ENCODE assay signal across 23 cellular contexts in the genomic region with DNA sequence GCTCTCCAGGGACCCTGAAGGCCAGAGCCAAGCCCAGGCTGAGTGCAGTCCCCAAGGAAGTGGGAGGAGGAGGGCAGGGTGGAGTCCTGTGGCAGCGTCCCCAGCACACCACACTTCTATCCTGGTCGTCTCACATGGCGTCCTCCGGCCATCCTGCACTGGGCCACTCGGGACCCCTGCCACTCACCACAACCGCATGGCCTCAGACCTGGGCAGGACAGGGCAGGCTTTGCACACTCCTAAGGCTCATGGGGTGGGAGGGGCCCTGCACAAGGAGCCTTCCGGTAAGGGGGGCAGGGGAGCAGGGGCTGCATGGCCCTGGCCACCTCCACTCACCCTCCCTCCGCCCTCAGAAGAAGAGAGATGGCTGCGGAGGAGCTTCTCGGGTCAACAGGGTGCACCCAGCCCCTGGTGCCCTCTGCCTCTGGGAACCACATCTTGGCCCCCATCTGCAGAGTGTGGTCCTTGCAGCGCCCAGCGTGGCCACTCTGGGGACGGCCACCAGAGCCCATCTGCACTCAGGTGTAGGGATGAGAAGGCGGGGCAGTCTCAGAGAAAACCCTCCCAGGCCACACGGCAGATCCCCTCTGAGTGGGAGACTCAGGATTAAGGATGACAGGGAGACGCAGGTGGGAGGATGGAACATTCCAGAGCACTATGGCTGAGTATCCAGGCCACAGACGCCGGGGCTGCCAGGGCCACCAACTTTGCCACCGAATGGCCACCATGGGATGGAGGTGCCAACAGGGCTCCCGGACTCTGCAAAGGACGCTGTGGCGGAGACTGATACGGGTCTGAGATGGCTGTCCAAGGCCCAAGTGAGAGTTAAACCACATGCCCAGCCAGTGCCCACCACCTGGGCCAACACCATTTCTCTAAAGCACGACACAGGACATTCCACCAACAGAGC. TPM values are rescaled to one million over a fixed set of nuclear protein-coding genes. Genes with fewer than 3 reads are reported as not detected.
DNase-seq lines count a peak whose midpoint lies in the region; ATAC-seq and TF ChIP-seq lines count a peak whose summit lies in the region.
"Had no signal": no experiment of that assay in that cellular context is flagged by ENCODE, and none has a peak within 500 bp of the region (broad histone marks: within the 10 kb centered on the region; RNA-seq: fewer than 3 reads in every experiment).

No MANE protein-coding gene starts in this region.

- H4K20me1 ChIP-seq in mammary epithelial cell (ENCODE audit: insufficient read depth, low read length) = no peaks in the 10 kb centered on the region

- H3K4me2 ChIP-seq in mammary epithelial cell (ENCODE audit: insufficient read depth, low read depth, low read length) = no peak overlapping the region
- H3K4me2 ChIP-seq: A549 had no signal

- WGBS in testis, 2 donors = 89% methylated on average over 16 to 24 of the region's 24 CpGs
- WGBS in mammary epithelial cell (ENCODE audit: low coverage, missing lambda C conversion rate) = 86% methylated on average over 17 of the region's 24 CpGs

- CTCF ChIA-PET in activated CD8-positive, alpha-beta memory T cell treated with anti-CD3 and anti-CD28 coated beads, Interleukin-2, amount 10 ng/mL, durations not matched to agents 7 days and 5 days (lab: Charles Lee) = no interaction called here
- CTCF ChIA-PET in mammary epithelial cell (lab: Charles Lee; ENCODE audit: low non-redundant PET) = no interaction called here

- TF ChIP-seq CTCF in testis (IDR thresholded peaks at IDR 0.05) (no peak), mammary epithelial cell (conservative IDR thresholded peaks at IDR 0.05 in 1 of 2, IDR thresholded peaks at IDR 0.05 in 1 of 2; ENCODE audit: extremely low read depth in 1 of 2, insufficient read depth in 1 of 2, low read depth in 1 of 2, low read length in 2 of 2) (no peak)

- no peak for ATAC-seq in activated CD8-positive, alpha-beta memory T cell treated with anti-CD3 and anti-CD28 coated beads, Interleukin-2, amount 10 ng/mL, durations not matched to agents 7 days and 5 days
- no peak for ATAC-seq in GM19463 (IDR thresholded peaks at IDR 0.05; ENCODE audit: unreplicated experiment)
- ATAC-seq: A549; activated CD4-positive, alpha-beta T cell treated with anti-CD3 and anti-CD28 coated beads for 36 hours had no signal

- H3K9ac ChIP-seq in mammary epithelial cell (ENCODE audit: insufficient read depth, low read length) = no peak overlapping the region
- H3K9ac ChIP-seq: BLaER1 treated with 17β-estradiol and CSF1 and Interleukin-3, amounts not matched to agents 10 nM and 100 nM had no signal

- H2AFZ ChIP-seq in mammary epithelial cell (ENCODE audit: low read depth, low read length) = no peak overlapping the region

- TF ChIP-seq POLR2A in testis (IDR thresholded peaks at IDR 0.05) = no peak

- H3K4me1 Mint-ChIP-seq in activated CD8-positive, alpha-beta memory T cell treated with anti-CD3 and anti-CD28 coated beads, Interleukin-2, amount 10 ng/mL, durations not matched to agents 7 days and 5 days = no peaks in the 10 kb centered on the region
- H3K4me1 Mint-ChIP-seq: activated CD4-positive, alpha-beta T cell treated with anti-CD3 and anti-CD28 coated beads for 36 hours; nephron had no signal

- no peaks in the 10 kb centered on the region for H3K36me3 Mint-ChIP-seq in activated CD8-positive, alpha-beta memory T cell treated with anti-CD3 and anti-CD28 coated beads, Interleukin-2, amount 10 ng/mL, durations not matched to agents 7 days and 5 days

- H3K4me3 ChIP-seq in testis (no peak overlapping the region), mammary epithelial cell (replicated peaks in 1 of 3; ENCODE audit: insufficient read depth in 1 of 3, low read depth in 2 of 3, low read length in 3 of 3) (no peak overlapping the region)
- H3K4me3 ChIP-seq: A549; BLaER1 treated with 17β-estradiol and CSF1 and Interleukin-3, amounts not matched to agents 10 nM and 100 nM; skin epidermis had no signal

- no peak overlapping the region for H3K27ac Mint-ChIP-seq in activated CD8-positive, alpha-beta memory T cell treated with anti-CD3 and anti-CD28 coated beads, Interleukin-2, amount 10 ng/mL, durations not matched to agents 7 days and 5 days
- H3K27ac Mint-ChIP-seq: activated CD4-positive, alpha-beta T cell treated with anti-CD3 and anti-CD28 coated beads for 36 hours; HFFc6; nephron; progenitor cell of endocrine pancreas; stimulated activated naive CD8-positive, alpha-beta T cell treated with anti-CD3 and anti-CD28 coated beads, Interleukin-15, Interleukin-2, amounts not matched to agents 100 ng/mL and 50 ng/mL, for 24 hours had no signal

- intact Hi-C loops in testis (cut with DNase I; ENCODE audit: low total_unique reads) = no loop called here
- intact Hi-C loops in mammary epithelial cell (cut with micrococcal nuclease) = no loop called here

- H3K4me1 ChIP-seq in testis = no peaks in the 10 kb centered on the region
- no peaks in the 10 kb centered on the region for H3K4me1 ChIP-seq in mammary epithelial cell (ENCODE audit: insufficient read depth, low read length)
- H3K4me1 ChIP-seq: A549 had no signal

- H3K4me3 Mint-ChIP-seq in activated CD8-positive, alpha-beta memory T cell treated with anti-CD3 and anti-CD28 coated beads, Interleukin-2, amount 10 ng/mL, durations not matched to agents 7 days and 5 days = no peak overlapping the region
- H3K4me3 Mint-ChIP-seq: activated CD4-positive, alpha-beta T cell treated with anti-CD3 and anti-CD28 coated beads for 36 hours; HFFc6; nephron; stimulated activated naive CD8-positive, alpha-beta T cell treated with anti-CD3 and anti-CD28 coated beads, Interleukin-15, Interleukin-2, amounts not matched to agents 100 ng/mL and 50 ng/mL, for 24 hours had no signal

- no TSS peak for BruUV-seq in mammary epithelial cell (replicated peaks; lab: Mats Ljungman, UMichigan)

- H3K79me2 ChIP-seq in mammary epithelial cell (ENCODE audit: insufficient read depth, low read length) = no peaks in the 10 kb centered on the region

- H3K9me3 Mint-ChIP-seq in activated CD8-positive, alpha-beta memory T cell treated with anti-CD3 and anti-CD28 coated beads, Interleukin-2, amount 10 ng/mL, durations not matched to agents 7 days and 5 days (ENCODE audit: low read depth) = no peaks in the 10 kb centered on the region
- H3K9me3 Mint-ChIP-seq: HFFc6; nephron; stimulated activated naive CD8-positive, alpha-beta T cell treated with anti-CD3 and anti-CD28 coated beads, Interleukin-15, Interleukin-2, amounts not matched to agents 100 ng/mL and 50 ng/mL, for 24 hours had no signal

- H3K27me3 ChIP-seq in testis (no peaks in the 10 kb centered on the region), mammary epithelial cell (ENCODE audit: insufficient read depth, low read length) (peaks cover 2% of the 10 kb centered on the region)

- dilution Hi-C loops in mammary epithelial cell (cut with HindIII; ENCODE audit: low sequenced_read_pairs) = no loop called here

- DNase-seq in activated CD8-positive, alpha-beta memory T cell treated with anti-CD3 and anti-CD28 coated beads, Interleukin-2, amount 10 ng/mL, durations not matched to agents 7 days and 5 days = peak; percentile 33
- no peak for DNase-seq in activated CD8-positive, alpha-beta memory T cell treated with anti-CD3 and anti-CD28 coated beads for 24 hours
- DNase-seq in HuH-7.5 (ENCODE audit: low spot score) (peak; percentile 3), islet precursor cell (peak; percentile 35), testis (peak; percentile 6), glomerular visceral epithelial cell (ENCODE audit: extremely low spot score) (no peak), mammary epithelial cell (no peak)
- DNase-seq: activated CD4-positive, alpha-beta T cell treated with anti-CD3 and anti-CD28 coated beads for 36 hours; activated naive CD4-positive, alpha-beta T cell; activated T-cell treated with anti-CD3 and anti-CD28 coated beads for 4 hours; cerebellar nuclear complex; EL; HFFc6; IMR-90; NCI-H1417 treated with DMSO at 0.1 percent for 48 hours; NCI-H526 had no signal

- H3K27ac ChIP-seq in testis (no peak overlapping the region), mammary epithelial cell (ENCODE audit: insufficient read depth, low read depth, low read length) (no peak overlapping the region)
- H3K27ac ChIP-seq: A549; BLaER1 treated with 17β-estradiol and CSF1 and Interleukin-3, amounts not matched to agents 10 nM and 100 nM; skin epidermis had no signal

- in situ Hi-C loops in mammary epithelial cell (cut with MboI; ENCODE audit: low sequenced_read_pairs in 2 of 2) = no loop called here

- no peaks in the 10 kb centered on the region for H3K36me3 ChIP-seq in testis (ENCODE audit: low read depth, missing control alignments)
- no peaks in the 10 kb centered on the region for H3K36me3 ChIP-seq in mammary epithelial cell (ENCODE audit: insufficient read depth, low read length)
- H3K36me3 ChIP-seq: BLaER1 treated with 17β-estradiol and CSF1 and Interleukin-3, amounts not matched to agents 10 nM and 100 nM had no signal

- H3K9me3 ChIP-seq in testis (no peaks in the 10 kb centered on the region), mammary epithelial cell (replicated peaks; ENCODE audit: insufficient read depth, low read length) (no peaks in the 10 kb centered on the region)
- H3K9me3 ChIP-seq: A549; BLaER1 treated with 17β-estradiol and CSF1 and Interleukin-3, amounts not matched to agents 10 nM and 100 nM had no signal

- H3K27me3 Mint-ChIP-seq in activated CD8-positive, alpha-beta memory T cell treated with anti-CD3 and anti-CD28 coated beads, Interleukin-2, amount 10 ng/mL, durations not matched to agents 7 days and 5 days = no peaks in the 10 kb centered on the region
- H3K27me3 Mint-ChIP-seq: activated CD4-positive, alpha-beta T cell treated with anti-CD3 and anti-CD28 coated beads for 36 hours; stimulated activated naive CD8-positive, alpha-beta T cell treated with anti-CD3 and anti-CD28 coated beads, Interleukin-15, Interleukin-2, amounts not matched to agents 100 ng/mL and 50 ng/mL, for 24 hours had no signal

RNA-seq across cellular contexts. Expression of gene TPPP, which starts 7.6 kb away (rescaled TPM):
- under 1 TPM; 0.16 to 0.20 TPM for total RNA-seq in activated CD8-positive, alpha-beta memory T cell treated with anti-CD3 and anti-CD28 coated beads, Interleukin-2, amount 10 ng/mL, durations not matched to agents 7 days and 5 days
- total RNA-seq in testis (1 to 10 TPM; 2.9 to 5.7 TPM), mammary epithelial cell (under 1 TPM; 0.50 to 0.94 TPM)
- polyA plus RNA-seq in testis (ENCODE audit: insufficient read depth, low read depth, low replicate concordance) (3.8 TPM), mammary epithelial cell (0.46 TPM)
- polyA minus RNA-seq in mammary epithelial cell = 1.5 TPM

Comparison
In these comparisons a context has a peak if more than half of its experiments do, and no peak if none do; other contexts are left out.
1. DNase-seq: peak in activated CD8-positive, alpha-beta memory T cell treated with anti-CD3 and anti-CD28 coated beads, Interleukin-2, amount 10 ng/mL, durations not matched to agents 7 days and 5 days (single experiment), HuH-7.5 (single experiment), islet precursor cell (single experiment) and testis (single experiment); none in activated CD8-positive, alpha-beta memory T cell treated with anti-CD3 and anti-CD28 coated beads for 24 hours (single experiment), glomerular visceral epithelial cell (single experiment) and mammary epithelial cell (single experiment).